Comparison of ENCODE assay signal across 9 cellular contexts in the genomic region with DNA sequence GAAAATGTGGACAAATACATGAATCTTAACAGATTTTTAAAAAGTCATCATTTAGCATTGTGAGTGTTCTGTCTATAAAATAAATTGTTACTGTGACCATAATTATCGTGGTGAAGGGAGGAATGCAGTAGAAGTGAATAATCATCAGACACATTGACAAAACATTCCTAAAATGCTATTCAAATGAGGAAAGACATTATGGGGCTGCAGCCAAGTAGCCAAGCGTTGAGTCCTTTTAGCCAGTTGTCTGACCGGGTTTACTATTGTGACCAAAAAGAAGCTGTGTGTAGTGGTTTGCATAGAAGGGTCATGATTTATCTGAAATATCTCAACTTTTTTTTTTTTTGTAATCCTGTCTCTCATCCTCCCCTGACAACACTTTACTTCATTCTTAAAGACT. TPM values are rescaled to one million over a fixed set of nuclear protein-coding genes. Genes with fewer than 3 reads are reported as not detected.
DNase-seq lines count a peak whose midpoint lies in the region; ATAC-seq and TF ChIP-seq lines count a peak whose summit lies in the region.
"Had no signal": no experiment of that assay in that cellular context is flagged by ENCODE, and none has a peak within 500 bp of the region (broad histone marks: within the 10 kb centered on the region; RNA-seq: fewer than 3 reads in every experiment).

No MANE protein-coding gene starts in this region.

- H3K18ac ChIP-seq in trophoblast cell (ENCODE audit: low read length), result no peak overlapping the region

- no peak overlapping the region for H3K4ac ChIP-seq in trophoblast cell (ENCODE audit: low read depth, low read length)

- no peak for TF ChIP-seq POLR2A in gastroesophageal sphincter (IDR thresholded peaks at IDR 0.05)

- WGBS in trophoblast cell (ENCODE audit: extremely low coverage, insufficient coverage, insufficient read length), result no CpG with 5 or more reads among the region's 3 CpGs
- WGBS in gastroesophageal sphincter (ENCODE audit: low coverage in 1 of 2), 2 donors, result 6 to 22% methylated on average over 3 of the region's 3 CpGs

- DNase-seq in ELR (ENCODE audit: low read depth) (peak; percentile 92), SW 1271 (lab: John Stamatoyannopoulos, UW) (peak; percentile 17 to 74), glomerular visceral epithelial cell (ENCODE audit: extremely low spot score) (peak; percentile 93), trophoblast cell (peak; percentile 44 to 72), middle frontal gyrus (ENCODE audit: extremely low spot score, low spot score) (no peak)
- DNase-seq: GDM1 had no signal

- no peak overlapping the region for H2BK120ac ChIP-seq in trophoblast cell (ENCODE audit: insufficient read depth, low read length, poor library complexity)

- H3K4me1 ChIP-seq in trophoblast cell (ENCODE audit: control insufficient read depth in 1 of 2, insufficient read depth in 2 of 2, low read length in 2 of 2), result peaks cover 5 to 19% of the 10 kb centered on the region in 2 experiments
- peaks cover 0 to 29% (median 0%) of the 10 kb centered on the region in 3 donors for H3K4me1 ChIP-seq in gastroesophageal sphincter

- no peak overlapping the region for H2BK5ac ChIP-seq in trophoblast cell (ENCODE audit: low read depth, low read length, poor library complexity)

- peak overlapping the region; percentile 23 for H3K4me2 ChIP-seq in trophoblast cell (ENCODE audit: low read length)

- H3K27ac ChIP-seq in trophoblast cell (ENCODE audit: low read depth, low read length) (no peak overlapping the region), gastroesophageal sphincter (peak overlapping the region in 1 of 4 donors; percentile 2)

- H3K9me3 ChIP-seq in trophoblast cell (ENCODE audit: insufficient read depth, low read depth, low read length) (no peaks in the 10 kb centered on the region), gastroesophageal sphincter (no peaks in the 10 kb centered on the region)

- no peak for ATAC-seq in HG03159 (IDR thresholded peaks at IDR 0.05; ENCODE audit: unreplicated experiment)
- no peak for ATAC-seq in GM19463 (IDR thresholded peaks at IDR 0.05; ENCODE audit: unreplicated experiment)
- ATAC-seq in gastroesophageal sphincter, result no peak

- no peak for TF ChIP-seq CTCF in gastroesophageal sphincter (IDR thresholded peaks at IDR 0.05)

- no peaks in the 10 kb centered on the region for H3K36me3 ChIP-seq in trophoblast cell (ENCODE audit: control insufficient read depth in 1 of 2, insufficient read depth in 2 of 2, low read length in 2 of 2)
- H3K36me3 ChIP-seq in gastroesophageal sphincter, result no peaks in the 10 kb centered on the region

- H3K23ac ChIP-seq in trophoblast cell (ENCODE audit: low read length), result no peak overlapping the region

- TF ChIP-seq EP300 in gastroesophageal sphincter (IDR thresholded peaks at IDR 0.05), result no peak

- H3K14ac ChIP-seq in trophoblast cell (ENCODE audit: low read length), result no peak overlapping the region

- H3K4me3 ChIP-seq in trophoblast cell (ENCODE audit: low read depth, low read length) (no peak overlapping the region), gastroesophageal sphincter (no peak overlapping the region)

- no peaks in the 10 kb centered on the region for H3K27me3 ChIP-seq in trophoblast cell (ENCODE audit: insufficient read depth, low read length)
- H3K27me3 ChIP-seq in gastroesophageal sphincter, result no peaks in the 10 kb centered on the region

- no peak overlapping the region for H2AK5ac ChIP-seq in trophoblast cell (ENCODE audit: low read length)

- no peak overlapping the region for H4K8ac ChIP-seq in trophoblast cell (ENCODE audit: low read depth, low read length)

- H4K12ac ChIP-seq in trophoblast cell (ENCODE audit: low read depth, low read length), result no peak overlapping the region

- H3K79me2 ChIP-seq in trophoblast cell (ENCODE audit: control insufficient read depth, insufficient read depth, low read length, poor library complexity), result peaks cover 12% of the 10 kb centered on the region

- H4K91ac ChIP-seq in trophoblast cell (ENCODE audit: low read depth, low read length), result no peak overlapping the region

- H2BK12ac ChIP-seq in trophoblast cell (ENCODE audit: low read length), result no peak overlapping the region

- H3K9ac ChIP-seq in trophoblast cell (ENCODE audit: low read length), result no peak overlapping the region

- peaks cover 5% of the 10 kb centered on the region for H3K79me1 ChIP-seq in trophoblast cell (ENCODE audit: low read length)

- no peak overlapping the region for H2AFZ ChIP-seq in trophoblast cell (ENCODE audit: insufficient read depth, low read length, poor library complexity)

RNA-seq across cellular contexts. Expression of gene WWC2, which starts 19.5 kb away (rescaled TPM):
- 21.6 and 22.7 TPM in 2 replicates for polyA plus RNA-seq in trophoblast cell (2013)
- 10 to 100 TPM; 23.0 to 42.0 (median 37.2) TPM for total RNA-seq in gastroesophageal sphincter
